Comparison of ENCODE assay signal across 8 cellular contexts in genomic region chrX:136711147-136711546, GRCh38.
DNase-seq lines count a peak whose midpoint lies in the region; ATAC-seq and TF ChIP-seq lines count a peak whose summit lies in the region.

No MANE protein-coding gene starts in this region.

- DNase-seq in BE2C = peak; percentile 54
- DNase-seq in GM13977 (ENCODE audit: low spot score) = no peak
- DNase-seq in Peyer's patch = peak; percentile 35 to 63 (median 50)
- DNase-seq in coronary artery (ENCODE audit: low spot score) = no peak
- DNase-seq in mucosa of descending colon = peak in 2 of 3 donors; percentile 46
- DNase-seq in NOMO-1 treated with dmso at 0.1 percent for 144 hours (lab: John Stamatoyannopoulos, UW; ENCODE audit: unreplicated experiment) = no peak

- TF ChIP-seq CTCF in BE2C (IDR thresholded peaks at IDR 0.05; ENCODE audit: low read depth, low read length) (peak; percentile 59), GM13977 (IDR thresholded peaks at IDR 0.05; ENCODE audit: extremely low read depth, insufficient read depth, missing control alignments) (peak; percentile 49), Peyer's patch (IDR thresholded peaks at IDR 0.05) (peak in 4 of 6 experiments; percentile 18 to 43 (median 33)), coronary artery (IDR thresholded peaks at IDR 0.05) (peak; percentile 17), mucosa of descending colon (IDR thresholded peaks at IDR 0.05) (no peak)

- intact Hi-C loops in mucosa of descending colon (cut with DNase I, micrococcal nuclease) = loop anchor here in 1 of 2 donors (10.0 kb wide), 1 partner anchor 204 kb away; no protein-coding TSS in a partner anchor

- H3K27ac ChIP-seq in Peyer's patch = peak overlapping the region in 1 of 4 donors; percentile 20
- no peak overlapping the region for H3K27ac ChIP-seq in coronary artery

- TF ChIP-seq POLR2A in Peyer's patch (IDR thresholded peaks at IDR 0.05) (no peak), GM18505 (IDR thresholded peaks at IDR 0.05; ENCODE audit: borderline replicate concordance, extremely low read depth, insufficient read depth, insufficient read length) (no peak)

- no peaks in the 10 kb centered on the region for H3K9me3 ChIP-seq in BE2C
- H3K9me3 ChIP-seq in Peyer's patch = no peaks in the 10 kb centered on the region
- no peaks in the 10 kb centered on the region for H3K9me3 ChIP-seq in mucosa of descending colon

- H3K4me3 ChIP-seq in BE2C (ENCODE audit: low read depth, low read length) (no peak overlapping the region), Peyer's patch (no peak overlapping the region), coronary artery (no peak overlapping the region), mucosa of descending colon (no peak overlapping the region)

- H3K36me3 ChIP-seq in BE2C = no peaks in the 10 kb centered on the region
- no peaks in the 10 kb centered on the region for H3K36me3 ChIP-seq in Peyer's patch
- H3K36me3 ChIP-seq in mucosa of descending colon (ENCODE audit: low read depth) = no peaks in the 10 kb centered on the region

- ATAC-seq in mucosa of descending colon (peak; percentile 49), HG03139 (IDR thresholded peaks at IDR 0.05; ENCODE audit: unreplicated experiment) (no peak), GM18505 (IDR thresholded peaks at IDR 0.05; ENCODE audit: unreplicated experiment) (no peak)

- H3K27me3 ChIP-seq in BE2C (no peaks in the 10 kb centered on the region), Peyer's patch (no peaks in the 10 kb centered on the region)

- H3K4me1 ChIP-seq in BE2C = no peaks in the 10 kb centered on the region
- H3K4me1 ChIP-seq in Peyer's patch = no peaks in the 10 kb centered on the region
- H3K4me1 ChIP-seq in mucosa of descending colon (ENCODE audit: low read depth) = no peaks in the 10 kb centered on the region

- in situ Hi-C loops in GM13977 (cut with MboI; ENCODE audit: low pct_unique_long_range_greater_than_20kb, low sequenced_read_pairs, unreplicated experiment) = loop anchor here (25.0 kb wide), 1 partner anchor 201 kb away; no protein-coding TSS in a partner anchor

Comparison
In these comparisons a context has a peak if more than half of its experiments do, and no peak if none do; other contexts are left out.
1. DNase-seq: peak in BE2C (single experiment), Peyer's patch (3 of 3) and mucosa of descending colon (2 of 3); none in GM13977 (single experiment), coronary artery (single experiment) and NOMO-1 treated with dmso at 0.1 percent for 144 hours (single experiment).